Comparison of ENCODE assay signal across 25 cellular contexts in genomic region chr10:111199587-111199986, GRCh38.
"Had no signal": no experiment of that assay in that cellular context is flagged by ENCODE, and none has a peak within 500 bp of the region (broad histone marks: within the 10 kb centered on the region; RNA-seq: fewer than 3 reads in every experiment).

No MANE protein-coding gene starts in this region.

- H3K27ac ChIP-seq: neutrophil, parathyroid adenoma, psoas muscle, right lobe of liver, sigmoid colon, stomach, thoracic aorta, thyroid gland, tibial nerve, upper lobe of left lung had no signal

- H3K4me1 ChIP-seq: parathyroid adenoma, psoas muscle, right lobe of liver, sigmoid colon, stomach, thyroid gland, tibial nerve, upper lobe of left lung had no signal

- DNase-seq: naive thymus-derived CD8-positive, alpha-beta T cell; nephron progenitor cell; nucleus accumbens; posterior cingulate gyrus; psoas muscle; right cardiac atrium; right lobe of liver; sigmoid colon; small intestine; stimulated activated CD4-positive, alpha-beta T cell treated with anti-CD3 and anti-CD28 coated beads, Interleukin-15, amount 100 ng/mL, for 24 hours; stimulated activated CD4-positive, alpha-beta T cell treated with anti-CD3 and anti-CD28 coated beads, Interleukin-2, amount 100 ng/mL, for 24 hours; stimulated activated CD4-positive, alpha-beta T cell treated with anti-CD3 and anti-CD28 coated beads, Interleukin-2, amount 100 ng/mL, for 48 hours; stimulated activated CD4-positive, alpha-beta T cell treated with anti-CD3 and anti-CD28 coated beads, Interleukin-4, amount 100 ng/mL, for 24 hours; stimulated activated naive B cell treated with anti-CD40 and anti-IgM and Interleukin-4, amounts not matched to agents 10 μg/mL and 1 μg/mL and 100 μg/mL, for 72 hours; stimulated activated naive CD4-positive, alpha-beta T cell treated with Interleukin-2 at 50 U/mL for 16 hours; stomach; thyroid gland; trophoblast cell; upper lobe of left lung had no signal

- ATAC-seq: naive thymus-derived CD8-positive, alpha-beta T cell; natural killer cell treated with Interleukin-12 subunit alpha and Interleukin-12 subunit beta and Interleukin-15 and Interleukin-18, amount 100 ng/mL, for 72 hours; psoas muscle; right cardiac atrium; right lobe of liver; stimulated activated effector memory CD8-positive, alpha-beta T cell treated with anti-CD3 and anti-CD28 coated beads, Interleukin-12 subunit alpha, Interleukin-12 subunit beta, amount 100 ng/mL, for 72 hours; stimulated activated naive B cell treated with anti-CD40 and anti-IgM and Interleukin-4, amounts not matched to agents 10 μg/mL and 1 μg/mL and 100 μg/mL, for 72 hours had no signal

- H3K27me3 ChIP-seq: neutrophil, right lobe of liver, sigmoid colon, stomach, thyroid gland, tibial nerve, upper lobe of left lung had no signal

- H3K4me3 ChIP-seq: psoas muscle, right lobe of liver, sigmoid colon, stomach, thoracic aorta, thyroid gland, tibial nerve, upper lobe of left lung had no signal

- H3K36me3 ChIP-seq: neutrophil, right lobe of liver, sigmoid colon, stomach, thoracic aorta, thyroid gland, tibial nerve, upper lobe of left lung had no signal

- H3K9me3 ChIP-seq: neutrophil, psoas muscle, right lobe of liver, sigmoid colon, thoracic aorta, thyroid gland, tibial nerve had no signal
